ENCODE assay signal across 11 cellular contexts in genomic region chr7:156612930-156613329, GRCh38. TPM values are rescaled to one million over a fixed set of nuclear protein-coding genes. Genes with fewer than 3 reads are reported as not detected.
A peak's percentile ranks its signal among the peaks of the same experiment; 100 is the strongest.
DNase-seq lines count a peak whose midpoint lies in the region; ATAC-seq and TF ChIP-seq lines count a peak whose summit lies in the region.
"Had no signal": no experiment of that assay in that cellular context is flagged by ENCODE, and none has a peak within 500 bp of the region (broad histone marks: within the 10 kb centered on the region; RNA-seq: fewer than 3 reads in every experiment).

No MANE protein-coding gene starts in this region.

- peaks cover 30% of the 10 kb centered on the region for H3K27me3 ChIP-seq in CD4-positive, alpha-beta T cell (ENCODE audit: control insufficient read depth, insufficient read depth, low read length)
- no peaks in the 10 kb centered on the region for H3K27me3 ChIP-seq in colonic mucosa
- H3K27me3 ChIP-seq: upper lobe of left lung had no signal

- H3K4me3 ChIP-seq in colonic mucosa: no peak overlapping the region
- no peak overlapping the region for H3K4me3 ChIP-seq in foreskin fibroblast (ENCODE audit: low read depth in 1 of 2, low read length in 2 of 2)
- H3K4me3 ChIP-seq: lung, upper lobe of left lung had no signal

- H3K4me1 ChIP-seq in colonic mucosa: peaks cover 4% of the 10 kb centered on the region

- H3K4me1 Mint-ChIP-seq in CD4-positive, alpha-beta T cell (ENCODE audit: low read depth): peaks cover 49% of the 10 kb centered on the region

- H3K27ac ChIP-seq in CD4-positive, alpha-beta T cell (ENCODE audit: low read depth, low read length): no peak overlapping the region
- H3K27ac ChIP-seq in colonic mucosa: no peak overlapping the region
- H3K27ac ChIP-seq: upper lobe of left lung had no signal

- CTCF ChIA-PET in CD4-positive, alpha-beta T cell (lab: Charles Lee): interaction anchor here (0.9 kb wide), 1 partner anchor 12 kb away, joined by 3 read pairs; no protein-coding TSS in a partner anchor

- peaks cover 62% of the 10 kb centered on the region for H3K27me3 Mint-ChIP-seq in CD4-positive, alpha-beta T cell

- intact Hi-C loops in CD4-positive, alpha-beta T cell (cut with DNase I, micrococcal nuclease): loop anchor here in 1 of 2 experiments (2.0 kb wide), 1 partner anchor 28 kb away; the partner anchor contains the start of gene RNF32
- intact Hi-C loops in colonic mucosa (cut with DNase I): no loop called here

- no peak for TF ChIP-seq CTCF in CD4-positive, alpha-beta T cell (IDR thresholded peaks at IDR 0.05)
- no peak for TF ChIP-seq CTCF in colonic mucosa (IDR thresholded peaks at IDR 0.05)
- TF ChIP-seq CTCF in foreskin fibroblast (IDR thresholded peaks at IDR 0.05; ENCODE audit: low read depth, low read length): no peak

- peak; percentile 96 for ATAC-seq in CD4-positive, alpha-beta T cell (ENCODE audit: poor library complexity)
- peak; percentile 74 for ATAC-seq in HG03565 (IDR thresholded peaks at IDR 0.05; ENCODE audit: unreplicated experiment)

- POLR2A ChIA-PET in CD4-positive, alpha-beta T cell (lab: Charles Lee): interaction anchor here (0.6 to 1.7 kb wide), 2 partner anchors 28 to 175 kb away, joined by 3 to 7 read pairs; partner anchors contain the start of gene RNF32

- H3K36me3 ChIP-seq in colonic mucosa: no peaks in the 10 kb centered on the region
- H3K36me3 ChIP-seq: upper lobe of left lung had no signal

- no peak overlapping the region for H3K9ac ChIP-seq in colonic mucosa (ENCODE audit: low read depth in 2 of 2, low read length in 2 of 2)

- H3K9me3 Mint-ChIP-seq in CD4-positive, alpha-beta T cell: no peaks in the 10 kb centered on the region

- in situ Hi-C loops in G401 (cut with HindIII; ENCODE audit: low sequenced_read_pairs): no loop called here

- H3K9me3 ChIP-seq in CD4-positive, alpha-beta T cell (ENCODE audit: control insufficient read depth, low read length): no peaks in the 10 kb centered on the region
- H3K9me3 ChIP-seq in colonic mucosa: no peaks in the 10 kb centered on the region
- H3K9me3 ChIP-seq: upper lobe of left lung had no signal

- DNase-seq in CD4-positive, alpha-beta T cell: peak; percentile 46 to 71 (median 58)
- peak; percentile 32 to 62 for DNase-seq in activated CD8-positive, alpha-beta memory T cell treated with anti-CD3 and anti-CD28 coated beads for 4 hours (ENCODE audit: low read depth in 2 of 2)
- peak; percentile 47 to 69 for DNase-seq in stimulated activated CD4-positive, alpha-beta T cell treated with anti-CD3 and anti-CD28 coated beads, Interleukin-12 subunit alpha, Interleukin-12 subunit beta, amount 100 ng/mL, for 24 hours (ENCODE audit: low read depth in 2 of 2)
- DNase-seq in colonic mucosa: no peak
- no peak for DNase-seq in NCI-H2171 (lab: John Stamatoyannopoulos, UW)
- DNase-seq in G401 (ENCODE audit: low spot score): no peak
- DNase-seq in foreskin fibroblast: no peak
- DNase-seq: NCI-H526 treated with DMSO at 0.1 percent for 48 hours had no signal

- H3K36me3 Mint-ChIP-seq in CD4-positive, alpha-beta T cell (ENCODE audit: low read depth): no peaks in the 10 kb centered on the region

- H3K4me3 Mint-ChIP-seq in CD4-positive, alpha-beta T cell: peak overlapping the region; percentile 15

- H3K27ac Mint-ChIP-seq in CD4-positive, alpha-beta T cell: peak overlapping the region; percentile 38

RNA-seq across cellular contexts. Expression of gene RNF32, which starts 27.6 kb away (rescaled TPM):
- under 1 TPM in 1 of 2 experiments, not detected in 1; 0.99 TPM for total RNA-seq in CD4-positive, alpha-beta T cell
- 1 to 10 TPM; 2.0 TPM for total RNA-seq in colonic mucosa
- total RNA-seq in G401 (2014; rRNA removed; shearing (Covaris generic)): 2.2 and 2.3 TPM in 2 replicates

Comparison
In these comparisons a context has a peak if more than half of its experiments do, and no peak if none do; other contexts are left out.
1. DNase-seq: peak in CD4-positive, alpha-beta T cell (10 of 10), activated CD8-positive, alpha-beta memory T cell treated with anti-CD3 and anti-CD28 coated beads for 4 hours (2 of 2) and stimulated activated CD4-positive, alpha-beta T cell treated with anti-CD3 and anti-CD28 coated beads, Interleukin-12 subunit alpha, Interleukin-12 subunit beta, amount 100 ng/mL, for 24 hours (2 of 2); none in colonic mucosa (single experiment), NCI-H2171 (single experiment), G401 (single experiment) and foreskin fibroblast (0 of 2).